Comparison of ENCODE assay signal across 20 cellular contexts in the genomic region with DNA sequence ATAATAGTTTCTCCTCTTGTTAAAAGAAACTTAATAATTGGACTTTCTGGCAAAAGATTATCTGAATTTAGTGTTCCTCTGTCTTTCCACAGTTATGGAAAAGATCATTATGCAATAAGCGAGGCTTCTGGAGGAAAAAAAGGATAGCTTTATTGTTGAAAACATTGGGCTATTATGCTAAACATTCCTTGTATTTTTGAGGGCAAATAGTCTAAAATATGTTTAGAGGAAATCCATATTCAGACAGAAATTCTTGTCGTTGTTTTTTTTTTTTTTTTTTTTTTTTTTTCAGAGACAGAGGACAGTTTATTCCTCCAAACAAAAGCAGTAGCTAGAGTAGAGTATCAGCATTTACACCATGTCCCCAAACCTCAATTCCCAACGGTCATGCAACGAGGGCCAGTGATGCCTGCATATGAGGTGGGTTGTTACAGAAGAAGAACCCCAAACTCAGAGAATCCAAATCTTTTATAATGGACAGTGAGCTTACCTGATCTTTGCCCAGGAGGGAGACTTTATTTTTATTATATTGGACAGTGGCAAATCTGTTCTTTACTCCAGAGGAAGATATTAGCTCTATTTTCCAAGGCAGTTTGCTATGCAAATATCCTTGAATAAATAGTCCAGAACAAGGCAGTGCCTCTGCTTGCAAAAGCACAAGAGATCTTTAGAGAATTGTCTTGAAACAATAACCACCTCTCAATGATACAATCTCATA. TPM values are rescaled to one million over a fixed set of nuclear protein-coding genes. Genes with fewer than 3 reads are reported as not detected.
DNase-seq lines count a peak whose midpoint lies in the region; TF ChIP-seq lines count a peak whose summit lies in the region.
"Had no signal": no experiment of that assay in that cellular context is flagged by ENCODE, and none has a peak within 500 bp of the region (broad histone marks: within the 10 kb centered on the region; RNA-seq: fewer than 3 reads in every experiment).

No MANE protein-coding gene starts in this region.

- H3K4me3 ChIP-seq in LNCaP clone FGC (ENCODE audit: low read depth, low read length) = peak overlapping the region; percentile 33
- H3K4me3 ChIP-seq in thyroid gland (replicated peaks in 1 of 3) = no peak overlapping the region
- H3K4me3 ChIP-seq: coronary artery, thoracic aorta had no signal

- TF ChIP-seq POLR2A in thyroid gland (IDR thresholded peaks at IDR 0.05) = no peak

- DNase-seq in LNCaP clone FGC (ENCODE audit: low read depth) (peak; percentile 88), medulla oblongata (ENCODE audit: extremely low spot score) (peak; percentile 64), thyroid gland (no peak), OCI-M2 (lab: John Stamatoyannopoulos, UW; ENCODE audit: unreplicated experiment) (no peak), OCI-M1 (lab: John Stamatoyannopoulos, UW) (no peak), cardiac septum (ENCODE audit: low spot score) (no peak)
- DNase-seq: activated CD4-positive, alpha-beta T cell treated with anti-CD3 and anti-CD28 coated beads for 4 hours; activated CD8-positive, alpha-beta memory T cell treated with anti-CD3 and anti-CD28 coated beads for 24 hours; activated naive CD4-positive, alpha-beta T cell; activated T-cell treated with anti-CD3 and anti-CD28 coated beads, Interleukin-2, amount 50 U/mL, for 24 hours; CD8-positive, alpha-beta T cell; DMS153; MM.1S; NCI-H1436 treated with DMSO at 0.1 percent for 48 hours; NK-92 treated with Interleukin-12 subunit alpha and Interleukin-12 subunit beta, amount 100 ng/mL, for 24 hours; small intestine; stimulated activated CD4-positive, alpha-beta T cell treated with anti-CD3 and anti-CD28 coated beads, Interleukin-1b, Interleukin-23, amount 100 ng/mL, for 48 hours had no signal

- H3K27me3 ChIP-seq in thyroid gland = no peaks in the 10 kb centered on the region

- H3K9me3 ChIP-seq in thyroid gland = no peaks in the 10 kb centered on the region
- H3K9me3 ChIP-seq: thoracic aorta had no signal

- TF ChIP-seq CTCF in LNCaP clone FGC (IDR thresholded peaks at IDR 0.05; ENCODE audit: control insufficient read depth, extremely low read depth, insufficient read depth) (no peak), thyroid gland (IDR thresholded peaks at IDR 0.05) (no peak)

- intact Hi-C loops in thyroid gland (cut with DNase I) (no loop called here), cardiac septum (cut with DNase I) (no loop called here)

- no peaks in the 10 kb centered on the region for H3K36me3 ChIP-seq in thyroid gland
- H3K36me3 ChIP-seq: thoracic aorta had no signal

- peaks cover 0 to 16% of the 10 kb centered on the region in 2 donors for H3K4me1 ChIP-seq in thyroid gland

- H3K27ac ChIP-seq in cingulate gyrus (ENCODE audit: low read depth, low read length) (peak overlapping the region; percentile 88), thyroid gland (peak overlapping the region in 2 of 3 donors; percentile 4 to 27)
- H3K27ac ChIP-seq: thoracic aorta had no signal

- WGBS in thyroid gland, 2 donors = 81 to 83% methylated on average over 4 of the region's 4 CpGs

RNA-seq across cellular contexts. Expression of a gene that starts 48.4 kb away (rescaled TPM):
- total RNA-seq in thyroid gland (10 to 100 TPM; 39.5 to 51.9 (median 46.9) TPM), cardiac septum (48.2 TPM)

Comparison
In these comparisons a context has a peak if more than half of its experiments do, and no peak if none do; other contexts are left out.
1. DNase-seq: peak in LNCaP clone FGC (single experiment) and medulla oblongata (single experiment); none in thyroid gland (0 of 2), OCI-M2 (single experiment), OCI-M1 (single experiment) and cardiac septum (single experiment).